In the genomic region with DNA sequence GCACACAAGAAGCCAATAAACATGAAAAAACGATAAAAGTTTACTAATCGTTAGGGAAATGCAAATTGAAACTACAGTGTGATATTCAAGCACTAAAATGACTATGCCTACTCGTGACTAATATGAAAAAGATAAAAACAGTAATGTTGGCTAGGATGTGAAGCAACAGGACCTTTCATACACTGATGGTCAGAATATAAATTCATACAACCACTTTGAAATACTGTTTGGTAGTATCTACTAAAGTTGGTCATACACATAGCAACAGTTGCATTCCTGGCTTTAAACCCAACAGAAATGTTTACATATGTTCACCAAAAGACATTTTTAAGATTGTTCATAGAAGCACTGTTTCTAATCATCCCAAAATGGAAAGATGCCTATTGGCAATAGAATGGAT, we compare ENCODE assay signal across 19 cellular contexts. TPM values are rescaled to one million over a fixed set of nuclear protein-coding genes. Genes with fewer than 3 reads are reported as not detected.
DNase-seq lines count a peak whose midpoint lies in the region; ATAC-seq and TF ChIP-seq lines count a peak whose summit lies in the region.
"Had no signal": no experiment of that assay in that cellular context is flagged by ENCODE, and none has a peak within 500 bp of the region (broad histone marks: within the 10 kb centered on the region; RNA-seq: fewer than 3 reads in every experiment).

No MANE protein-coding gene starts in this region.

- H3K36me3 Mint-ChIP-seq in activated T-cell treated with anti-CD3 and anti-CD28 coated beads, Interleukin-2, amount 50 U/mL, for 24 hours (ENCODE audit: low read depth), result peaks cover 89% of the 10 kb centered on the region
- peaks cover 61% of the 10 kb centered on the region for H3K36me3 Mint-ChIP-seq in activated T-cell treated with anti-CD3 and anti-CD28 coated beads, Interleukin-2, amount 50 U/mL, for 4 hours (ENCODE audit: insufficient read depth)

- peak overlapping the region; percentile 58 for H3K27ac Mint-ChIP-seq in activated T-cell treated with anti-CD3 and anti-CD28 coated beads, Interleukin-2, amount 50 U/mL, for 24 hours
- H3K27ac Mint-ChIP-seq: B cell had no signal

- no peaks in the 10 kb centered on the region for H3K4me1 ChIP-seq in transverse colon
- peaks cover 34% of the 10 kb centered on the region for H3K4me1 ChIP-seq in left ventricle myocardium inferior

- H3K27me3 ChIP-seq in transverse colon, result no peaks in the 10 kb centered on the region
- no peaks in the 10 kb centered on the region for H3K27me3 ChIP-seq in left ventricle myocardium inferior (ENCODE audit: low read depth)

- H3K27me3 Mint-ChIP-seq in activated T-cell treated with anti-CD3 and anti-CD28 coated beads, Interleukin-2, amount 50 U/mL, for 24 hours, result no peaks in the 10 kb centered on the region
- H3K27me3 Mint-ChIP-seq in activated T-cell treated with anti-CD3 and anti-CD28 coated beads, Interleukin-2, amount 50 U/mL, for 4 hours (ENCODE audit: low read depth), result no peaks in the 10 kb centered on the region
- H3K27me3 Mint-ChIP-seq: B cell; CD8-positive, alpha-beta memory T cell; IgD-negative memory B cell had no signal

- WGBS in transverse colon (ENCODE audit: low coverage in 1 of 2), 2 donors, result 56 to 86% methylated on average over 3 of the region's 3 CpGs

- ATAC-seq in activated T-cell treated with anti-CD3 and anti-CD28 coated beads, Interleukin-2, amount 50 U/mL, for 4 hours, result no peak
- ATAC-seq: HCT116 had no signal

- peaks cover 0 to 90% (median 39%) of the 10 kb centered on the region in 4 donors for H3K36me3 ChIP-seq in transverse colon
- peaks cover 93% of the 10 kb centered on the region for H3K36me3 ChIP-seq in left ventricle myocardium inferior

- TF ChIP-seq CTCF in transverse colon (IDR thresholded peaks at IDR 0.05) (no peak), left ventricle myocardium inferior (IDR thresholded peaks at IDR 0.05; ENCODE audit: borderline replicate concordance) (no peak)

- DNase-seq in activated T-cell treated with anti-CD3 and anti-CD28 coated beads, Interleukin-2, amount 50 U/mL, for 24 hours, result no peak
- DNase-seq in activated T-cell treated with anti-CD3 and anti-CD28 coated beads, Interleukin-2, amount 50 U/mL, for 4 hours, result no peak
- peak; percentile 6 for DNase-seq in EH (ENCODE audit: low read depth)
- peak; percentile 70 for DNase-seq in fibroblast of gingiva (ENCODE audit: low read depth)
- no peak for DNase-seq in transverse colon
- no peak for DNase-seq in left ventricle myocardium inferior
- DNase-seq in midbrain (lab: John Stamatoyannopoulos, UW), result no peak
- DNase-seq: CD8-positive, alpha-beta memory T cell; DMS79; GM23248; Kasumi-1; NCI-H1105; NCI-H1694; NCI-H345; NCI-H526 treated with DMSO at 0.1 percent for 48 hours; Right ventricle myocardium superior had no signal

- H3K9me3 Mint-ChIP-seq in activated T-cell treated with anti-CD3 and anti-CD28 coated beads, Interleukin-2, amount 50 U/mL, for 24 hours, result no peaks in the 10 kb centered on the region
- H3K9me3 Mint-ChIP-seq in activated T-cell treated with anti-CD3 and anti-CD28 coated beads, Interleukin-2, amount 50 U/mL, for 4 hours, result no peaks in the 10 kb centered on the region
- H3K9me3 Mint-ChIP-seq: CD8-positive, alpha-beta memory T cell; IgD-negative memory B cell had no signal

- no peak for TF ChIP-seq EP300 in transverse colon (IDR thresholded peaks at IDR 0.05; ENCODE audit: low read depth)

- H3K4me1 Mint-ChIP-seq in activated T-cell treated with anti-CD3 and anti-CD28 coated beads, Interleukin-2, amount 50 U/mL, for 24 hours (ENCODE audit: low read depth), result peaks cover 31% of the 10 kb centered on the region
- H3K4me1 Mint-ChIP-seq in activated T-cell treated with anti-CD3 and anti-CD28 coated beads, Interleukin-2, amount 50 U/mL, for 4 hours (ENCODE audit: low read depth), result peaks cover 11% of the 10 kb centered on the region

- in situ Hi-C loops in transverse colon (cut with MboI; ENCODE audit: low pct_ligation_motif_present in 1 of 4, low pct_unique_long_range_greater_than_20kb in 1 of 4, low sequenced_read_pairs in 3 of 4), result no loop called here

- H3K4me3 ChIP-seq in transverse colon (no peak overlapping the region), left ventricle myocardium inferior (no peak overlapping the region)
- H3K4me3 ChIP-seq: GM23248 had no signal

- H3K4me3 Mint-ChIP-seq in activated T-cell treated with anti-CD3 and anti-CD28 coated beads, Interleukin-2, amount 50 U/mL, for 24 hours, result no peak overlapping the region
- no peak overlapping the region for H3K4me3 Mint-ChIP-seq in activated T-cell treated with anti-CD3 and anti-CD28 coated beads, Interleukin-2, amount 50 U/mL, for 4 hours
- H3K4me3 Mint-ChIP-seq: B cell; CD8-positive, alpha-beta memory T cell had no signal

- intact Hi-C loops in transverse colon (cut with DNase I; ENCODE audit: low total_unique reads), result no loop called here
- intact Hi-C loops in left ventricle myocardium inferior (cut with micrococcal nuclease), result no loop called here

- TF ChIP-seq POLR2A in transverse colon (IDR thresholded peaks at IDR 0.05), result no peak

- H3K9me3 ChIP-seq in transverse colon, result no peaks in the 10 kb centered on the region
- no peaks in the 10 kb centered on the region for H3K9me3 ChIP-seq in left ventricle myocardium inferior (replicated peaks)

- H3K27ac ChIP-seq in transverse colon, result peak overlapping the region in 3 of 4 donors; percentile 34 to 58 (median 35)
- H3K27ac ChIP-seq in left ventricle myocardium inferior (replicated peaks), result no peak overlapping the region
- H3K27ac ChIP-seq: GM23248 had no signal

RNA-seq across cellular contexts. Expression of a gene that starts 24.3 kb away (rescaled TPM):
- 10 to 100 TPM; 29.8 to 31.5 (median 30.5) TPM for total RNA-seq in activated T-cell treated with anti-CD3 and anti-CD28 coated beads, Interleukin-2, amount 50 U/mL, for 4 hours
- total RNA-seq in transverse colon, result 100 to 1,000 TPM in 1 of 4 donors, 10 to 100 TPM in 3; 70.0 to 182 (median 79.3) TPM
- 38.0 TPM for total RNA-seq in left ventricle myocardium inferior

Comparison
In these comparisons a context has a peak if more than half of its experiments do, and no peak if none do; other contexts are left out.
1. DNase-seq: peak in EH (single experiment) and fibroblast of gingiva (single experiment); none in activated T-cell treated with anti-CD3 and anti-CD28 coated beads, Interleukin-2, amount 50 U/mL, for 24 hours (single experiment), activated T-cell treated with anti-CD3 and anti-CD28 coated beads, Interleukin-2, amount 50 U/mL, for 4 hours (single experiment), transverse colon (single experiment), left ventricle myocardium inferior (single experiment) and midbrain (single experiment).